Comparison of ENCODE assay signal across 12 cellular contexts in the genomic region with DNA sequence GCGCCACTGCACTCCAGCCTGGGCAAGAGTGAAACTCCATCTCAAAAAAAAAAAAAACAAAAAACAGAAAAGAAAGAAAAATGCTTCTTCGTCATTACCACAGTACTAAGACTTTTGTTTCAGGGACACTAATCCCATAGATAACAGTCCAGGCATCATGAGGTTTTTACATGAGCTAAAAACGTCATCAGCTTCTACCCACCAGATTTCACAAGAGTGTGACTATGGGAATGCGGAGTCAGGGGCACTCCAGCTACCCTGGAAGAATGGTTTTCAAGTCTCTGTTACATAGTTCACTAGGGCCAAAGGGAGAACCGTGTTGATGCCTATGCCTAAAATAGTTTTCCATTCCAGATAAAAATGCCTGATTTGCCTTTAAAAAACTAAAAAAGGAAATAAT. TPM values are rescaled to one million over a fixed set of nuclear protein-coding genes. Genes with fewer than 3 reads are reported as not detected.
A peak's percentile ranks its signal among the peaks of the same experiment; 100 is the strongest.
DNase-seq lines count a peak whose midpoint lies in the region; ATAC-seq and TF ChIP-seq lines count a peak whose summit lies in the region.
"Had no signal": no experiment of that assay in that cellular context is flagged by ENCODE, and none has a peak within 500 bp of the region (broad histone marks: within the 10 kb centered on the region; RNA-seq: fewer than 3 reads in every experiment).

No MANE protein-coding gene starts in this region.

- intact Hi-C loops in prostate gland (cut with DNase I): no loop called here

- ATAC-seq in GM21360 (IDR thresholded peaks at IDR 0.05; ENCODE audit: unreplicated experiment) (no peak), HG02610 (IDR thresholded peaks at IDR 0.05; ENCODE audit: unreplicated experiment) (no peak), HG03520 (IDR thresholded peaks at IDR 0.05; ENCODE audit: unreplicated experiment) (no peak)

- H3K27ac ChIP-seq in ACC112 (ENCODE audit: low read depth, low read length): peak overlapping the region; percentile 54; the same call in 1 of the 2 replicates
- H3K27ac ChIP-seq in osteoblast (ENCODE audit: low read depth, low read length): peak overlapping the region; percentile 11
- no peak overlapping the region for H3K27ac ChIP-seq in prostate gland
- H3K27ac ChIP-seq: epithelial cell of prostate had no signal

- TF ChIP-seq POLR2A in NB4 (IDR thresholded peaks at IDR 0.05; ENCODE audit: extremely low read depth, insufficient read length) (no peak), prostate gland (IDR thresholded peaks at IDR 0.05) (no peak)

- H3K4me3 ChIP-seq in ACC112 (ENCODE audit: low read depth, low read length) (no peak overlapping the region), NB4 (ENCODE audit: low read depth, low read length) (no peak overlapping the region), choroid plexus epithelial cell (ENCODE audit: low read depth, low read length) (no peak overlapping the region), osteoblast (ENCODE audit: insufficient read depth, low read length) (no peak overlapping the region), prostate gland (no peak overlapping the region)

- no peaks in the 10 kb centered on the region for H3K9me3 ChIP-seq in osteoblast (ENCODE audit: low read depth, low read length)
- H3K9me3 ChIP-seq in prostate gland: no peaks in the 10 kb centered on the region

- WGBS in prostate gland: 55% methylated on average over 5 of the region's 5 CpGs

- H3K36me3 ChIP-seq in ACC112 (ENCODE audit: insufficient read depth, low read length): no peaks in the 10 kb centered on the region
- H3K36me3 ChIP-seq in osteoblast (ENCODE audit: insufficient read depth, low read length): no peaks in the 10 kb centered on the region
- no peaks in the 10 kb centered on the region for H3K36me3 ChIP-seq in prostate gland

- peak overlapping the region; percentile 14 for H3K4me2 ChIP-seq in osteoblast (ENCODE audit: insufficient read depth, low read length)

- H3K27me3 ChIP-seq in ACC112 (ENCODE audit: insufficient read depth, low read length) (no peaks in the 10 kb centered on the region), osteoblast (ENCODE audit: insufficient read depth, low read length) (no peaks in the 10 kb centered on the region), prostate gland (replicated peaks; ENCODE audit: insufficient read depth) (no peaks in the 10 kb centered on the region)

- H3K4me1 ChIP-seq in ACC112 (ENCODE audit: control insufficient read depth, insufficient read depth, low read length, unreplicated experiment) (peaks cover 4% of the 10 kb centered on the region), osteoblast (ENCODE audit: insufficient read depth, low read length) (no peaks in the 10 kb centered on the region), prostate gland (replicated peaks) (no peaks in the 10 kb centered on the region)

- H2AFZ ChIP-seq in ACC112 (ENCODE audit: low read length, unreplicated experiment) (no peak overlapping the region), osteoblast (ENCODE audit: low read length) (no peak overlapping the region)

- TF ChIP-seq CTCF in NB4 (IDR thresholded peaks at IDR 0.05; ENCODE audit: low read depth, low read length) (no peak), choroid plexus epithelial cell (conservative IDR thresholded peaks at IDR 0.05; ENCODE audit: low read depth, low read length) (no peak), osteoblast (IDR thresholded peaks at IDR 0.05; ENCODE audit: extremely low read depth, low read depth, low read length) (no peak), prostate gland (IDR thresholded peaks at IDR 0.05) (no peak)

- H3K79me2 ChIP-seq in ACC112 (ENCODE audit: control insufficient read depth, insufficient read depth, low read length, unreplicated experiment) (peaks cover 8% of the 10 kb centered on the region), osteoblast (ENCODE audit: insufficient read depth, low read length) (no peaks in the 10 kb centered on the region)

- no peaks in the 10 kb centered on the region for H4K20me1 ChIP-seq in osteoblast (ENCODE audit: insufficient read depth, low read length)

- DNase-seq in NB4 (ENCODE audit: low read depth) (peak; percentile 78), choroid plexus epithelial cell (ENCODE audit: low read depth) (peak; percentile 67), osteoblast (ENCODE audit: insufficient read length, low spot score, missing footprints) (peak; percentile 89), prostate gland (ENCODE audit: low spot score) (no peak)
- DNase-seq: stimulated activated CD4-positive, alpha-beta T cell treated with anti-CD3 and anti-CD28 coated beads, Interleukin-1b, Interleukin-23, amount 100 ng/mL, for 48 hours; stimulated activated naive CD4-positive, alpha-beta T cell treated with Interleukin-2 at 50 U/mL for 16 hours; T-helper 9 cell had no signal

RNA-seq across cellular contexts. Expression of gene RAB20, which starts 33.2 kb away (rescaled TPM):
- total RNA-seq in osteoblast: 3.6 and 3.8 TPM in 2 replicates
- 10 to 100 TPM; 24.0 to 42.1 TPM for total RNA-seq in prostate gland

Comparison
In these comparisons a context has a peak if more than half of its experiments do, and no peak if none do; other contexts are left out.
1. H3K27ac ChIP-seq: peak in ACC112 (single experiment) and osteoblast (single experiment); none in prostate gland (0 of 2).